ENCODE assay signal across 8 cellular contexts in genomic region chrX:54044126-54044876, GRCh38. TPM values are rescaled to one million over a fixed set of nuclear protein-coding genes. Genes with fewer than 3 reads are reported as not detected.
DNase-seq lines count a peak whose midpoint lies in the region; ATAC-seq, FAIRE-seq and TF ChIP-seq lines count a peak whose summit lies in the region.

Gene PHF8, minus strand, starts transcription at chrX:54044473. Its CDS starts 1,745 bp downstream, at chrX:54042728.

- peak; percentile 87 for ATAC-seq in GM19324 (IDR thresholded peaks at IDR 0.05; ENCODE audit: low FRiP score, unreplicated experiment)
- ATAC-seq in HG03460 (IDR thresholded peaks at IDR 0.05; ENCODE audit: unreplicated experiment): peak; percentile 85

- no peaks in the 10 kb centered on the region for H3K36me3 ChIP-seq in kidney (ENCODE audit: control insufficient read depth in 1 of 2, insufficient read depth in 2 of 2, low read length in 2 of 2)

- H3K4me1 ChIP-seq in kidney (ENCODE audit: control insufficient read depth in 1 of 2, insufficient read depth in 1 of 2, low read depth in 1 of 2, low read length in 2 of 2): peaks cover 0 to 2% of the 10 kb centered on the region in 2 donors

- H3K4me3 ChIP-seq in choroid plexus epithelial cell (ENCODE audit: low read depth, low read length): peak within 1 kb of the TSS; percentile 71
- H3K4me3 ChIP-seq in kidney (ENCODE audit: low read length in 2 of 2): peak within 1 kb of the TSS; percentile 75 to 83

- H3K9ac ChIP-seq in kidney (ENCODE audit: low read length in 2 of 2): peak within 1 kb of the TSS; percentile 80 to 82

- DNase-seq in Ammon's horn (ENCODE audit: low spot score) (peak; percentile 92), NCI-H524 treated with DMSO at 0.1 percent for 48 hours (lab: John Stamatoyannopoulos, UW) (peak; percentile 88), choroid plexus epithelial cell (ENCODE audit: low read depth) (peak; percentile 97), kidney (peak; percentile 98)
- peak; percentile 91 to 93 for DNase-seq in activated CD4-positive, alpha-beta T cell treated with anti-CD3 and anti-CD28 coated beads for 4 hours
- DNase-seq in stimulated activated CD4-positive, alpha-beta T cell treated with anti-CD3 and anti-CD28 coated beads, Interleukin-15, amount 100 ng/mL, for 1 hour (ENCODE audit: low read depth in 1 of 2, low spot score in 1 of 2): peak; percentile 89 to 90

- intact Hi-C loops in kidney (cut with DNase I): no loop called here

- peak within 1 kb of the TSS; percentile 91 to 93 for H3K27ac ChIP-seq in kidney (ENCODE audit: low read depth in 2 of 2, low read length in 2 of 2)

- FAIRE-seq in kidney (lab: Jason Lieb, UNC): peak; percentile 93

- TF ChIP-seq CTCF in choroid plexus epithelial cell (conservative IDR thresholded peaks at IDR 0.05; ENCODE audit: low read depth, low read length) (no peak), kidney (IDR thresholded peaks at IDR 0.05; ENCODE audit: borderline replicate concordance, extremely low read depth, insufficient read depth) (no peak)

- H3K9me3 ChIP-seq in kidney (ENCODE audit: control insufficient read depth in 1 of 2, low read length in 2 of 2): no peaks in the 10 kb centered on the region

RNA-seq across cellular contexts. Expression of gene PHF8, which starts in this region (rescaled TPM):
- 34.1 TPM for total RNA-seq in kidney
- polyA plus RNA-seq in kidney (ENCODE audit: insufficient read depth, low read depth, low replicate concordance): 5.0 TPM

Comparison
In these comparisons a context has a peak if more than half of its experiments do, and no peak if none do; other contexts are left out.
1. Peak in every context shown above with its lines: DNase-seq, ATAC-seq, H3K4me3 ChIP-seq and H3K27ac ChIP-seq.